Comparison of ENCODE assay signal across 8 cellular contexts in the genomic region with DNA sequence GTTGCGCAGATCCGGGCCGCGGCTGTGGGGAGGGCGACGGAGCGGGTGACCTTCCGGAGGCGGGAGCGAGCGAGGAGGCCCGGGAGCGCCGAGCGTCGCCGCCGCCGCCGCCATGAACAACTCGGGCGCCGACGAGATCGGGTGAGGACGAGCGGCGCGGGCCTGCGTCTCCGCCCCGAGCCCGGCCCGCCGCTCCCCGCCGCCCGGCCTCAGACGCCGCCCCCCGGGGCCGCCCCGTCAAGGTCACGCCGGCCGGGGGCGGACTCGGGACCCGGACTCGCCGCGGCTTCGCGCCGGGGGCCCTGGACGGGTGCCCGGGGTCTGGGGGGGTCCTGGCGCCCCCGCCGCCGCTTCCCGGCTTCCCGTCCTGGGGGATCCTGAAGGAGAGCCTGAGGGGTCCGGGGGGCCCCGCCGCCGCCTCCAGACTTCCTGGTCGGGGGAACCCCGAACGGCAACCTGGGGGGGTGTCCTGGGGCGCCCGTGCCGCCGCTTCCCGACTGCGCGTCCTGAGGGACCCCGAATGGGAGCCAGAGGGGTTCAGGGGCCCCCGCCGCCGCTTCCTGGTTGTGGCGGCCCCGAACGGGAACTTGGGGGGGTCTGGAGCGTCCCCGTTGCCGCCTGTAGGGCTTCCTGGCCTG. TPM values are rescaled to one million over a fixed set of nuclear protein-coding genes. Genes with fewer than 3 reads are reported as not detected.
A peak's percentile ranks its signal among the peaks of the same experiment; 100 is the strongest.
DNase-seq lines count a peak whose midpoint lies in the region; ATAC-seq, FAIRE-seq and TF ChIP-seq lines count a peak whose summit lies in the region.

No MANE protein-coding gene starts in this region.

- no peak for TF ChIP-seq CTCF in foreskin keratinocyte (conservative IDR thresholded peaks at IDR 0.05)

- peaks cover 0 to 5% (median 2%) of the 10 kb centered on the region in 3 donors for H3K36me3 ChIP-seq in skeletal muscle tissue (ENCODE audit: control insufficient read depth in 3 of 3, insufficient read depth in 3 of 3, low read length in 3 of 3)

- H3K27me3 ChIP-seq in foreskin keratinocyte (no peaks in the 10 kb centered on the region), skeletal muscle tissue (ENCODE audit: control insufficient read depth in 3 of 3, insufficient read depth in 3 of 3, low read length in 3 of 3) (no peaks in the 10 kb centered on the region)

- DNase-seq in activated gamma-delta T cell (lab: John Stamatoyannopoulos, UW): peak; percentile 50
- DNase-seq in activated gamma-delta T cell treated with Interleukin-2 at 50 U/mL for 16 hours: no peak
- DNase-seq in activated CD8-positive, alpha-beta memory T cell treated with anti-CD3 and anti-CD28 coated beads, Interleukin-2, amount 50 U/mL, for 4 hours: peak; percentile 58
- DNase-seq in foreskin keratinocyte: no peak
- no peak for DNase-seq in H54 (ENCODE audit: insufficient read length, low spot score)
- no peak for DNase-seq in NK-92 (lab: John Stamatoyannopoulos, UW; ENCODE audit: unreplicated experiment)

- H3K9ac ChIP-seq in skeletal muscle tissue (ENCODE audit: low read depth in 1 of 3, low read length in 3 of 3): peak overlapping the region; percentile 89 to 93 (median 92)

- TF ChIP-seq POLR2A in H54 (IDR thresholded peaks at IDR 0.05; ENCODE audit: low read depth, low read length): no peak

- peak overlapping the region; percentile 74 to 78 (median 76) for H3K4me3 ChIP-seq in skeletal muscle tissue (ENCODE audit: low read length in 3 of 3)

- ATAC-seq in HG03354 (IDR thresholded peaks at IDR 0.05; ENCODE audit: poor library complexity, severe bottlenecking, unreplicated experiment): peak; percentile 30
- peak; percentile 4 for ATAC-seq in foreskin keratinocyte

- no peak for FAIRE-seq in H54 (lab: Jason Lieb, UNC)

- peak overlapping the region; percentile 87 for H3K27ac ChIP-seq in foreskin keratinocyte
- H3K27ac ChIP-seq in skeletal muscle tissue (ENCODE audit: low read depth, low read length): peak overlapping the region; percentile 87

- peaks cover 3% of the 10 kb centered on the region for H3K4me1 ChIP-seq in foreskin keratinocyte
- peaks cover 45 to 48% (median 47%) of the 10 kb centered on the region in 3 donors for H3K4me1 ChIP-seq in skeletal muscle tissue (ENCODE audit: control insufficient read depth in 3 of 3, insufficient read depth in 3 of 3, low read length in 3 of 3)

- no peaks in the 10 kb centered on the region for H3K9me3 ChIP-seq in skeletal muscle tissue (ENCODE audit: control insufficient read depth in 3 of 3, low read length in 3 of 3)

RNA-seq across cellular contexts. Expression of a gene that starts 0.4 kb away (rescaled TPM):
- total RNA-seq in foreskin keratinocyte (116 and 119 TPM in 2 replicates), skeletal muscle tissue (27.1 TPM)
- polyA plus RNA-seq in foreskin keratinocyte: 136 and 140 TPM in 2 replicates

RNA-seq across cellular contexts. Expression of a gene that starts 6.4 kb away (rescaled TPM):
- 11.0 and 13.9 TPM in 2 replicates for total RNA-seq in foreskin keratinocyte
- polyA plus RNA-seq in foreskin keratinocyte: 18.9 and 23.2 TPM in 2 replicates
- total RNA-seq in skeletal muscle tissue: 101 TPM

RNA-seq across cellular contexts. Expression of a gene that starts 24.1 kb away (rescaled TPM):
- total RNA-seq in foreskin keratinocyte (80.0 and 81.3 TPM in 2 replicates), skeletal muscle tissue (43.3 TPM)
- 115 and 132 TPM in 2 replicates for polyA plus RNA-seq in foreskin keratinocyte

RNA-seq across cellular contexts. Expression of a gene that starts 30.4 kb away (rescaled TPM):
- 1,634 and 1,826 TPM in 2 replicates for total RNA-seq in foreskin keratinocyte
- polyA plus RNA-seq in foreskin keratinocyte: 2,421 and 2,717 TPM in 2 replicates
- total RNA-seq in skeletal muscle tissue: 354 TPM

RNA-seq across cellular contexts. Expression of a gene that starts 42.1 kb away (rescaled TPM):
- total RNA-seq in foreskin keratinocyte (0.07 and 0.10 TPM in 2 replicates), skeletal muscle tissue (1.0 TPM)
- 0.03 and 0.08 TPM in 2 replicates for polyA plus RNA-seq in foreskin keratinocyte

Comparison
In these comparisons a context has a peak if more than half of its experiments do, and no peak if none do; other contexts are left out.
1. DNase-seq: peak in activated gamma-delta T cell (single experiment) and activated CD8-positive, alpha-beta memory T cell treated with anti-CD3 and anti-CD28 coated beads, Interleukin-2, amount 50 U/mL, for 4 hours (single experiment); none in activated gamma-delta T cell treated with Interleukin-2 at 50 U/mL for 16 hours (single experiment), foreskin keratinocyte (0 of 2), H54 (single experiment) and NK-92 (single experiment).